Comparison of ENCODE assay signal across 8 cellular contexts in genomic region chrX:103310592-103311400, GRCh38. TPM values are rescaled to one million over a fixed set of nuclear protein-coding genes. Genes with fewer than 3 reads are reported as not detected.
DNase-seq lines count a peak whose midpoint lies in the region; ATAC-seq, FAIRE-seq and TF ChIP-seq lines count a peak whose summit lies in the region.

TSS of gene BEX2 (minus strand) at chrX:103310990. CDS start at chrX:103309976, 1,014 bp downstream.

- H3K27me3 ChIP-seq in OCI-LY1 (ENCODE audit: insufficient read depth, low read length) (no peaks in the 10 kb centered on the region), subcutaneous abdominal adipose tissue (ENCODE audit: control insufficient read depth in 5 of 5, insufficient read depth in 4 of 5, low read length in 5 of 5) (peaks cover 13 to 21% (median 15%) of the 10 kb centered on the region in 5 donors)

- H4K20me1 ChIP-seq in OCI-LY1 (ENCODE audit: insufficient read depth, low read length) = no peaks in the 10 kb centered on the region

- H3K4me1 ChIP-seq in OCI-LY1 (ENCODE audit: insufficient read depth, low read length, severe bottlenecking) (no peaks in the 10 kb centered on the region), subcutaneous abdominal adipose tissue (ENCODE audit: control insufficient read depth in 5 of 5, insufficient read depth in 5 of 5, low read length in 5 of 5) (peaks cover 0 to 9% (median 4%) of the 10 kb centered on the region in 5 donors)

- no peaks in the 10 kb centered on the region for H3F3A ChIP-seq in OCI-LY1 (ENCODE audit: insufficient read depth, low read length)

- DNase-seq in AG20443 (ENCODE audit: low spot score) (peak; percentile 22), GM19239 (ENCODE audit: insufficient read length, low spot score) (peak; percentile 17), frontal cortex (ENCODE audit: low spot score in 2 of 2) (peak; percentile 70 to 74), nucleus accumbens (lab: John Stamatoyannopoulos, UW) (peak; percentile 2 to 90 (median 70))
- peak; percentile 77 for DNase-seq in activated effector memory CD4-positive, alpha-beta T cell treated with Interleukin-2 at 50 U/mL for 16 hours

- peak within 1 kb of the TSS; percentile 94 for H2AFZ ChIP-seq in OCI-LY1 (ENCODE audit: low read length)

- H3K36me3 ChIP-seq in OCI-LY1 (ENCODE audit: insufficient read depth, low read length) (no peaks in the 10 kb centered on the region), subcutaneous abdominal adipose tissue (ENCODE audit: control insufficient read depth in 5 of 5, insufficient read depth in 5 of 5, low read length in 5 of 5) (no peaks in the 10 kb centered on the region)

- no peaks in the 10 kb centered on the region for H3K79me2 ChIP-seq in OCI-LY1 (ENCODE audit: insufficient read depth, low read length)

- H3K4me3 ChIP-seq in OCI-LY1 (ENCODE audit: low read depth, low read length, poor library complexity, severe bottlenecking) (peak within 1 kb of the TSS; percentile 82), subcutaneous abdominal adipose tissue (ENCODE audit: low read depth in 1 of 5, low read length in 5 of 5) (peak within 1 kb of the TSS; percentile 40 to 59 (median 56))

- no peak within 1 kb of the TSS for H3K27ac ChIP-seq in OCI-LY1 (ENCODE audit: low read depth, low read length, poor library complexity, severe bottlenecking)
- H3K27ac ChIP-seq in subcutaneous abdominal adipose tissue (ENCODE audit: low read depth, low read length) = no peak within 1 kb of the TSS

- H3K9me3 ChIP-seq in OCI-LY1 (ENCODE audit: low read length) = no peaks in the 10 kb centered on the region
- no peaks in the 10 kb centered on the region for H3K9me3 ChIP-seq in subcutaneous abdominal adipose tissue (ENCODE audit: control insufficient read depth in 5 of 5, low read length in 5 of 5)

- no peak for TF ChIP-seq CTCF in OCI-LY1 (IDR thresholded peaks at IDR 0.05; ENCODE audit: low read length)

- peak; percentile 99 for ATAC-seq in HG03442 (IDR thresholded peaks at IDR 0.05; ENCODE audit: unreplicated experiment)

- peak within 1 kb of the TSS; percentile 73 for H3K4me2 ChIP-seq in OCI-LY1 (ENCODE audit: low read length)

- H3K9ac ChIP-seq in OCI-LY1 (ENCODE audit: low read length) (peak within 1 kb of the TSS; percentile 70), subcutaneous abdominal adipose tissue (ENCODE audit: low read length in 5 of 5) (no peak within 1 kb of the TSS)

- no peaks in the 10 kb centered on the region for H3K9me2 ChIP-seq in OCI-LY1 (ENCODE audit: low read depth, low read length)

- FAIRE-seq in GM19239 (lab: Jason Lieb, UNC) (peak; percentile 61), frontal cortex (lab: Jason Lieb, UNC) (no peak)

RNA-seq across cellular contexts. Expression of gene BEX2, which starts in this region (rescaled TPM):
- total RNA-seq in frontal cortex = 110 TPM

Comparison
In these comparisons a context has a peak if more than half of its experiments do, and no peak if none do; other contexts are left out.
1. DNase-seq: peak in every context shown above with its lines; median percentile 77 in activated effector memory CD4-positive, alpha-beta T cell treated with Interleukin-2 at 50 U/mL for 16 hours; 72 in frontal cortex; 70 in nucleus accumbens; 22 in AG20443; 17 in GM19239.